ENCODE assay signal across 8 cellular contexts in the genomic region with DNA sequence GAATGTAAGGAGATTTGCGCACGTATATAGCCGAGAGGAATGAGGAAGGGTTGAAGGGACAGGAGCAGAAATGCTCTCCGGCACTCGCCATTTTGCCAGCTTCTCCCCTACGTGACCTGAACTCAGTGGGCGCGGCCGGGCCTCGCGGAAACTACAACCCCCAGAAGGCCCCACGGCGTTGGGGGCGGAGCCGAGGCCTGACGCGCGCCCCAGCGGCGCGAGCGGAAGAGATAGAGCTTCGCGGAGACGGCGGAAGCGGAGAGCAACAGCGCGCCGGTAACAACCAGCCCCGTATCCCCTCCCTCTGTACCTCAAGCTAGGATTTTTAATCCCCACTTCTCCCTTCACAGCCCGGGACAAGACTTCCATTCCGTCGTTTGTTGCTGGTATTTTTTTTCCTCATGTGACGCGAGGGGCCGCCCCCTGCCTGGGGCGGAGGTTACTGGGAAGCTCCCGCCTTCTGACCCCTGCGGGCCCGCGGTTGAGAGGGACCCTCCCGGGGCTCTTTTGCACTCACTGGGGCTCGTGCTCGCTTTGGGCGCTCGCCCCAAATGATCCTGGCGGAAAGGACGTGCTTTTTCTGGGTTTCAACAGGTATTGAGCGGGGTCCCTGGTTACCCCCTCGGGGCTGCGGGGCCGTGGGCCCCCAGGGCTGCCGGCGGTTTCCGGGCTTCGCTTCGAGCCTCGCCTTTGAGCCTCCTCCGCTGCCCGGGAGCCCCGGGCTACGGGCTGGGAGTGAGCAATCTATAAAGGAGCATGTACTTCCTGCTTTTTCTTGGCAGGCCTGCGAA. TPM values are rescaled to one million over a fixed set of nuclear protein-coding genes. Genes with fewer than 3 reads are reported as not detected.
DNase-seq lines count a peak whose midpoint lies in the region; ATAC-seq and TF ChIP-seq lines count a peak whose summit lies in the region.

A gene (plus strand): TSS at position 227 of the 791 bp plus-strand sequence. CDS start 73,458 bp downstream, outside the sequence.

- H3K4me1 ChIP-seq in liver (ENCODE audit: control insufficient read depth in 4 of 4, insufficient read depth in 4 of 4, low read length in 3 of 4) = peaks cover 1 to 19% (median 9%) of the 10 kb centered on the region in 4 donors

- H3K4me3 ChIP-seq in liver (ENCODE audit: low read depth in 1 of 3, low read length in 3 of 3) = peak within 1 kb of the TSS; percentile 70 to 87 (median 77)

- H3K27me3 ChIP-seq in liver (ENCODE audit: control insufficient read depth in 4 of 4, insufficient read depth in 4 of 4, low read length in 3 of 4) = no peaks in the 10 kb centered on the region

- TF ChIP-seq CTCF in CD14-positive monocyte (IDR thresholded peaks at IDR 0.05) (no peak), liver (IDR thresholded peaks at IDR 0.05; ENCODE audit: low read depth, low read length, missing input control) (no peak)

- intact Hi-C loops in CD14-positive monocyte (cut with micrococcal nuclease) = no loop called here

- WGBS in liver = under 1% methylated on average over 64 of the region's 64 CpGs

- H3K27ac Mint-ChIP-seq in CD14-positive monocyte = peak within 1 kb of the TSS; percentile 95 to 99 (median 98)

- H3K27ac ChIP-seq in liver (ENCODE audit: low read depth in 1 of 2, low read length in 2 of 2) = peak within 1 kb of the TSS; percentile 84 to 96

- DNase-seq in CD14-positive monocyte (ENCODE audit: low spot score) = peak; percentile 91
- DNase-seq in NCI-H748 (lab: John Stamatoyannopoulos, UW; ENCODE audit: unreplicated experiment) = peak; percentile 90
- peak; percentile 90 to 91 for DNase-seq in activated CD4-positive, alpha-beta T cell treated with anti-CD3 and anti-CD28 coated beads, Interleukin-2, amount 50 U/mL, for 4 hours
- DNase-seq in dermis blood vessel endothelial cell = peak; percentile 90
- DNase-seq in stimulated activated CD4-positive, alpha-beta T cell treated with anti-CD3 and anti-CD28 coated beads, Interleukin-4, amount 100 ng/mL, for 1 hour = peak; percentile 95

- H3K27me3 Mint-ChIP-seq in CD14-positive monocyte (ENCODE audit: low read depth in 3 of 3) = peaks cover 2 to 5% (median 4%) of the 10 kb centered on the region in 3 donors

- no peaks in the 10 kb centered on the region for H3K9me3 ChIP-seq in liver (ENCODE audit: control insufficient read depth in 4 of 4, low read length in 3 of 4)

- H3K36me3 Mint-ChIP-seq in CD14-positive monocyte = peaks cover 0 to 5% of the 10 kb centered on the region in 2 donors

- TF ChIP-seq RAD21 in liver (IDR thresholded peaks at IDR 0.05) = no peak

- peak; percentile 89 for ATAC-seq in GM19351 (IDR thresholded peaks at IDR 0.05; ENCODE audit: unreplicated experiment)
- ATAC-seq in HG03520 (IDR thresholded peaks at IDR 0.05; ENCODE audit: unreplicated experiment) = peak; percentile 82

- H3K4me1 Mint-ChIP-seq in CD14-positive monocyte = peaks cover 47% of the 10 kb centered on the region

- peaks cover 0 to 8% (median 4%) of the 10 kb centered on the region in 7 donors for H3K9me3 Mint-ChIP-seq in CD14-positive monocyte

- no peaks in the 10 kb centered on the region for H3K36me3 ChIP-seq in liver (ENCODE audit: control insufficient read depth in 4 of 4, insufficient read depth in 3 of 4, low read depth in 1 of 4, low read length in 3 of 4)

- H3K4me3 Mint-ChIP-seq in CD14-positive monocyte = peak within 1 kb of the TSS; percentile 87 to 91

- H3K9ac ChIP-seq in liver (ENCODE audit: low read depth in 1 of 2, low read length in 2 of 2) = peak within 1 kb of the TSS; percentile 92 to 95

TF ChIP-seq in liver, 16 proteins besides CTCF, POLR2A, EP300 and RAD21:
- TF ChIP-seq HNF4A (conservative IDR thresholded peaks at IDR 0.05) = no peak
- peak; percentile 59 for TF ChIP-seq TAF1 (conservative IDR thresholded peaks at IDR 0.05)
- TF ChIP-seq RXRA (IDR thresholded peaks at IDR 0.05) = peak in 1 of 2 donors; percentile 28
- TF ChIP-seq YY1 (IDR thresholded peaks at IDR 0.05) = peak; percentile 94
- TF ChIP-seq, protein P1, sequence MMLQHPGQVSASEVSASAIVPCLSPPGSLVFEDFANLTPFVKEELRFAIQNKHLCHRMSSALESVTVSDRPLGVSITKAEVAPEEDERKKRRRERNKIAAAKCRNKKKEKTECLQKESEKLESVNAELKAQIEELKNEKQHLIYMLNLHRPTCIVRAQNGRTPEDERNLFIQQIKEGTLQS (IDR thresholded peaks at IDR 0.05) = no peak
- TF ChIP-seq GABPA (IDR thresholded peaks at IDR 0.05 in 1 of 2, conservative IDR thresholded peaks at IDR 0.05 in 1 of 2) = peak; percentile 24 to 76
- TF ChIP-seq, protein P2, sequence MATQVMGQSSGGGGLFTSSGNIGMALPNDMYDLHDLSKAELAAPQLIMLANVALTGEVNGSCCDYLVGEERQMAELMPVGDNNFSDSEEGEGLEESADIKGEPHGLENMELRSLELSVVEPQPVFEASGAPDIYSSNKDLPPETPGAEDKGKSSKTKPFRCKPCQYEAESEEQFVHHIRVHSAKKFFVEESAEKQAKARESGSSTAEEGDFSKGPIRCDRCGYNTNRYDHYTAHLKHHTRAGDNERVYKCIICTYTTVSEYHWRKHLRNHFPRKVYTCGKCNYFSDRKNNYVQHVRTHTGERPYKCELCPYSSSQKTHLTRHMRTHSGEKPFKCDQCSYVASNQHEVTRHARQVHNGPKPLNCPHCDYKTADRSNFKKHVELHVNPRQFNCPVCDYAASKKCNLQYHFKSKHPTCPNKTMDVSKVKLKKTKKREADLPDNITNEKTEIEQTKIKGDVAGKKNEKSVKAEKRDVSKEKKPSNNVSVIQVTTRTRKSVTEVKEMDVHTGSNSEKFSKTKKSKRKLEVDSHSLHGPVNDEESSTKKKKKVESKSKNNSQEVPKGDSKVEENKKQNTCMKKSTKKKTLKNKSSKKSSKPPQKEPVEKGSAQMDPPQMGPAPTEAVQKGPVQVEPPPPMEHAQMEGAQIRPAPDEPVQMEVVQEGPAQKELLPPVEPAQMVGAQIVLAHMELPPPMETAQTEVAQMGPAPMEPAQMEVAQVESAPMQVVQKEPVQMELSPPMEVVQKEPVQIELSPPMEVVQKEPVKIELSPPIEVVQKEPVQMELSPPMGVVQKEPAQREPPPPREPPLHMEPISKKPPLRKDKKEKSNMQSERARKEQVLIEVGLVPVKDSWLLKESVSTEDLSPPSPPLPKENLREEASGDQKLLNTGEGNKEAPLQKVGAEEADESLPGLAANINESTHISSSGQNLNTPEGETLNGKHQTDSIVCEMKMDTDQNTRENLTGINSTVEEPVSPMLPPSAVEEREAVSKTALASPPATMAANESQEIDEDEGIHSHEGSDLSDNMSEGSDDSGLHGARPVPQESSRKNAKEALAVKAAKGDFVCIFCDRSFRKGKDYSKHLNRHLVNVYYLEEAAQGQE (IDR thresholded peaks at IDR 0.05) = peak; percentile 36
- TF ChIP-seq SP1 (IDR thresholded peaks at IDR 0.05) = peak; percentile 72
- TF ChIP-seq HNF4G (IDR thresholded peaks at IDR 0.05) = no peak
- TF ChIP-seq, protein P3, sequence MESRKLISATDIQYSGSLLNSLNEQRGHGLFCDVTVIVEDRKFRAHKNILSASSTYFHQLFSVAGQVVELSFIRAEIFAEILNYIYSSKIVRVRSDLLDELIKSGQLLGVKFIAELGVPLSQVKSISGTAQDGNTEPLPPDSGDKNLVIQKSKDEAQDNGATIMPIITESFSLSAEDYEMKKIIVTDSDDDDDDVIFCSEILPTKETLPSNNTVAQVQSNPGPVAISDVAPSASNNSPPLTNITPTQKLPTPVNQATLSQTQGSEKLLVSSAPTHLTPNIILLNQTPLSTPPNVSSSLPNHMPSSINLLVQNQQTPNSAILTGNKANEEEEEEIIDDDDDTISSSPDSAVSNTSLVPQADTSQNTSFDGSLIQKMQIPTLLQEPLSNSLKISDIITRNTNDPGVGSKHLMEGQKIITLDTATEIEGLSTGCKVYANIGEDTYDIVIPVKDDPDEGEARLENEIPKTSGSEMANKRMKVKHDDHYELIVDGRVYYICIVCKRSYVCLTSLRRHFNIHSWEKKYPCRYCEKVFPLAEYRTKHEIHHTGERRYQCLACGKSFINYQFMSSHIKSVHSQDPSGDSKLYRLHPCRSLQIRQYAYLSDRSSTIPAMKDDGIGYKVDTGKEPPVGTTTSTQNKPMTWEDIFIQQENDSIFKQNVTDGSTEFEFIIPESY (IDR thresholded peaks at IDR 0.05) = no peak
- no peak for TF ChIP-seq FOXA1 (IDR thresholded peaks at IDR 0.05)
- peak; percentile 87 for TF ChIP-seq NR2F2 (IDR thresholded peaks at IDR 0.05)

RNA-seq across cellular contexts. Expression of the gene that starts here (rescaled TPM):
- 1 to 10 TPM; 2.6 to 2.7 TPM for polyA plus RNA-seq in CD14-positive monocyte
- 14.3 and 16.8 TPM in 2 replicates for total RNA-seq in dermis blood vessel endothelial cell
- total RNA-seq in liver = 10 to 100 TPM; 10.1 to 11.2 TPM
- 1 to 10 TPM; 3.2 to 4.8 TPM for polyA plus RNA-seq in liver

Comparison
In these comparisons a context has a peak if more than half of its experiments do, and no peak if none do; other contexts are left out.
1. Peak in every context shown above with its lines: DNase-seq, ATAC-seq, H3K4me3 ChIP-seq and H3K27ac ChIP-seq.